Comparison of ENCODE assay signal across 11 cellular contexts in the genomic region with DNA sequence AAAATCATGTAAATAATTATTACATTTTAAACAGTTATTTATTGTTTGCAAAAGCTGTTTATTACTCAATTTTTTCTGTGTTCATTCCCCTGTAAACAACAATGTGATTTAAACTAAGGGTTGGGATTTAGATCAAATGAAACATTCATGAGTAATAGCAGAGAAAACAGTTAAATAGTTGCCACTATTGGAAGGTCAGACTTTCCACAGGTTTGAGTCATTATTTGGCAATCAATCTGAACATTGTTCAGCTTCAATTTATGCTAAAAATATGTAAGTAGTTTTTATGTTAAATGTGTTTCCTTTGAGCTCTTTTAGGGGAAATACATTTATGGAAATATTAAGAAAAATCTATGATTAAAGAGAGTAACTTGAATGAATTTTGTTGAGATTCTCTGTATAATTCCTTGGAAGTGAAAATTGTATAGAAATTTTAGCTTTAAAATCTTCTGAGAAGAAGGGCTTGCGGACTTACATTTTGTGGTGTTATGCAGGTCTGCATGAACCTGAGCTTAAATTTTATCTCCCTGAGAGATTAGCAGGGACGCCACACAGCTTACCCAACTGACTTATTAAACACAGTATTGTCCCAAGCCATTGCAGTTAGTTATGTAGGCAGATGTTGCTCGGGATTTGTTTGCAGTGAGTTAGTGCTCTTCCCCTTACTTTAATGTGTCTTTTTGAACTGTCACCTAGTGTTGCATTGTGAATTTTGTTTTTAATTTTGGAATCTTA.
DNase-seq lines count a peak whose midpoint lies in the region; ATAC-seq and TF ChIP-seq lines count a peak whose summit lies in the region.
"Had no signal": no experiment of that assay in that cellular context is flagged by ENCODE, and none has a peak within 500 bp of the region (broad histone marks: within the 10 kb centered on the region; RNA-seq: fewer than 3 reads in every experiment).

No MANE protein-coding gene starts in this region.

- no peak overlapping the region for H3K4me3 Mint-ChIP-seq in CD4-positive, CD25-positive, alpha-beta regulatory T cell
- no peak overlapping the region for H3K4me3 Mint-ChIP-seq in CD4-positive, alpha-beta memory T cell
- H3K4me3 Mint-ChIP-seq: activated CD8-positive, alpha-beta memory T cell treated with anti-CD3 and anti-CD28 coated beads, Interleukin-2, amount 10 ng/mL, durations not matched to agents 7 days and 5 days; nephron had no signal

- no peaks in the 10 kb centered on the region for H3K9me2 ChIP-seq in Karpas-422 (replicated peaks; ENCODE audit: insufficient read depth, low read length)

- no peak overlapping the region for H3K4me2 ChIP-seq in Karpas-422 (ENCODE audit: low read depth, low read length, poor library complexity, severe bottlenecking)

- intact Hi-C loops in CD4-positive, alpha-beta memory T cell (cut with micrococcal nuclease): loop anchor here (10.0 kb wide), 1 partner anchor 341 kb away; no protein-coding TSS in a partner anchor

- no peak for TF ChIP-seq CTCF in brain microvascular endothelial cell (IDR thresholded peaks at IDR 0.05; ENCODE audit: low read depth, low read length, missing control alignments)

- H3K36me3 Mint-ChIP-seq in CD4-positive, CD25-positive, alpha-beta regulatory T cell: peaks cover 7% of the 10 kb centered on the region
- peaks cover 3 to 28% of the 10 kb centered on the region in 2 donors for H3K36me3 Mint-ChIP-seq in CD4-positive, alpha-beta memory T cell

- CTCF ChIA-PET in CD4-positive, alpha-beta memory T cell (lab: Charles Lee; ENCODE audit: partially characterized antibody): interaction anchor here (0.9 to 6.4 kb wide), 8 partner anchors 11 to 1018 kb away, joined by 3 to 82 read pairs (median 4); no protein-coding TSS in a partner anchor

- H3K4me1 ChIP-seq in CD4-positive, CD25-positive, alpha-beta regulatory T cell (ENCODE audit: control insufficient read depth, insufficient read depth, low read length, poor library complexity, severe bottlenecking): peaks cover 15% of the 10 kb centered on the region
- H3K4me1 ChIP-seq in Karpas-422 (ENCODE audit: low read length): peaks cover 70% of the 10 kb centered on the region
- H3K4me1 ChIP-seq in CD4-positive, alpha-beta memory T cell (ENCODE audit: insufficient read depth, low read length): peaks cover 26% of the 10 kb centered on the region

- H3K4me3 ChIP-seq in CD4-positive, CD25-positive, alpha-beta regulatory T cell (ENCODE audit: low read depth, low read length): no peak overlapping the region
- H3K4me3 ChIP-seq in Karpas-422 (ENCODE audit: low read length) (no peak overlapping the region), brain microvascular endothelial cell (ENCODE audit: low read depth, low read length) (no peak overlapping the region)
- H3K4me3 ChIP-seq in CD4-positive, alpha-beta memory T cell (ENCODE audit: low read length in 2 of 2): no peak overlapping the region

- H2AFZ ChIP-seq in Karpas-422 (ENCODE audit: low read length): no peak overlapping the region

- H3K27ac Mint-ChIP-seq in CD4-positive, CD25-positive, alpha-beta regulatory T cell: peak overlapping the region in 1 of 3 donors; percentile 31
- H3K27ac Mint-ChIP-seq in CD4-positive, alpha-beta memory T cell: peak overlapping the region in 1 of 7 donors; percentile 10
- H3K27ac Mint-ChIP-seq: activated CD8-positive, alpha-beta memory T cell treated with anti-CD3 and anti-CD28 coated beads, Interleukin-2, amount 10 ng/mL, durations not matched to agents 7 days and 5 days had no signal

- H3K27me3 ChIP-seq in CD4-positive, CD25-positive, alpha-beta regulatory T cell (ENCODE audit: control insufficient read depth, insufficient read depth, low read length): no peaks in the 10 kb centered on the region
- H3K27me3 ChIP-seq in Karpas-422 (ENCODE audit: low read length): no peaks in the 10 kb centered on the region
- H3K27me3 ChIP-seq in brain microvascular endothelial cell (replicated peaks): no peaks in the 10 kb centered on the region
- H3K27me3 ChIP-seq in CD4-positive, alpha-beta memory T cell (ENCODE audit: insufficient read depth, low read length): no peaks in the 10 kb centered on the region

- H3K4me1 Mint-ChIP-seq in CD4-positive, CD25-positive, alpha-beta regulatory T cell: peaks cover 33 to 48% (median 41%) of the 10 kb centered on the region in 4 donors
- H3K4me1 Mint-ChIP-seq in CD4-positive, alpha-beta memory T cell: peaks cover 27 to 44% (median 39%) of the 10 kb centered on the region in 4 donors

- H3K27me3 Mint-ChIP-seq in CD4-positive, CD25-positive, alpha-beta regulatory T cell: no peaks in the 10 kb centered on the region
- H3K27me3 Mint-ChIP-seq in CD4-positive, alpha-beta memory T cell: no peaks in the 10 kb centered on the region
- H3K27me3 Mint-ChIP-seq: activated CD8-positive, alpha-beta memory T cell treated with anti-CD3 and anti-CD28 coated beads, Interleukin-2, amount 10 ng/mL, durations not matched to agents 7 days and 5 days had no signal

- H3K9me3 Mint-ChIP-seq in CD4-positive, CD25-positive, alpha-beta regulatory T cell: no peaks in the 10 kb centered on the region
- H3K9me3 Mint-ChIP-seq in CD4-positive, alpha-beta memory T cell: no peaks in the 10 kb centered on the region
- H3K9me3 Mint-ChIP-seq: nephron had no signal

- in situ Hi-C loops in brain microvascular endothelial cell (cut with HindIII; ENCODE audit: low pct_ligation_motif_present, low sequenced_read_pairs): no loop called here

- H4K20me1 ChIP-seq in Karpas-422 (ENCODE audit: insufficient read depth, low read depth, low read length): no peaks in the 10 kb centered on the region

- H3K79me2 ChIP-seq in Karpas-422 (ENCODE audit: low read length): peaks cover 58% of the 10 kb centered on the region

- H3K9me3 ChIP-seq in CD4-positive, CD25-positive, alpha-beta regulatory T cell (ENCODE audit: control insufficient read depth in 2 of 2, low read length in 2 of 2): no peaks in the 10 kb centered on the region
- H3K9me3 ChIP-seq in Karpas-422 (ENCODE audit: low read length): no peaks in the 10 kb centered on the region
- H3K9me3 ChIP-seq in CD4-positive, alpha-beta memory T cell (ENCODE audit: control insufficient read depth in 1 of 2, low read length in 2 of 2): no peaks in the 10 kb centered on the region

- no peak for ATAC-seq in CD4-positive, CD25-positive, alpha-beta regulatory T cell (ENCODE audit: low read depth in 2 of 2)
- ATAC-seq in GM21825 (IDR thresholded peaks at IDR 0.05; ENCODE audit: unreplicated experiment): no peak
- ATAC-seq: activated CD8-positive, alpha-beta memory T cell treated with anti-CD3 and anti-CD28 coated beads, Interleukin-2, amount 10 ng/mL, durations not matched to agents 7 days and 5 days had no signal

- peak overlapping the region; percentile 25 for H3K27ac ChIP-seq in CD4-positive, CD25-positive, alpha-beta regulatory T cell (ENCODE audit: insufficient read depth, low read length, poor library complexity, severe bottlenecking)
- H3K27ac ChIP-seq in Karpas-422 (ENCODE audit: low read length): peak overlapping the region; percentile 58; the same call in 1 of the 2 replicates
- peak overlapping the region; percentile 40 for H3K27ac ChIP-seq in brain microvascular endothelial cell
- H3K27ac ChIP-seq in CD4-positive, alpha-beta memory T cell (ENCODE audit: low read depth, low read length): no peak overlapping the region

- DNase-seq in CD4-positive, CD25-positive, alpha-beta regulatory T cell: no peak
- DNase-seq in Karpas-422 (no peak), brain microvascular endothelial cell (peak; percentile 32), lung microvascular endothelial cell (ENCODE audit: low read depth in 2 of 2) (peak; percentile 76 to 86), SIG-M5 treated with dmso at 0.1 percent for 504 hours (lab: John Stamatoyannopoulos, UW; ENCODE audit: unreplicated experiment) (no peak), middle frontal gyrus (ENCODE audit: extremely low spot score, low spot score) (no peak)
- DNase-seq in CD4-positive, alpha-beta memory T cell: no peak
- DNase-seq: activated CD8-positive, alpha-beta memory T cell treated with anti-CD3 and anti-CD28 coated beads, Interleukin-2, amount 10 ng/mL, durations not matched to agents 7 days and 5 days; COR-L47 had no signal

- no peak overlapping the region for H3K9ac ChIP-seq in Karpas-422 (ENCODE audit: low read length)

- POLR2A ChIA-PET in CD4-positive, alpha-beta memory T cell (lab: Charles Lee; ENCODE audit: partially characterized antibody): interaction anchor here (5.7 kb wide), 1 partner anchor 145 kb away, joined by 24 read pairs; a partner anchor contains a TSS

- peaks cover 27% of the 10 kb centered on the region for H3K36me3 ChIP-seq in CD4-positive, CD25-positive, alpha-beta regulatory T cell (ENCODE audit: control insufficient read depth, insufficient read depth, low read length)
- H3K36me3 ChIP-seq in Karpas-422 (ENCODE audit: insufficient read depth, low read length) (peaks cover 31% of the 10 kb centered on the region; the same call in 1 of the 2 replicates), brain microvascular endothelial cell (replicated peaks) (no peaks in the 10 kb centered on the region)
- peaks cover 4% of the 10 kb centered on the region for H3K36me3 ChIP-seq in CD4-positive, alpha-beta memory T cell (ENCODE audit: insufficient read depth, low read length)

Comparison
In these comparisons a context has a peak if more than half of its experiments do, and no peak if none do; other contexts are left out.
1. DNase-seq: peak in brain microvascular endothelial cell (single experiment) and lung microvascular endothelial cell (2 of 2); none in CD4-positive, CD25-positive, alpha-beta regulatory T cell (0 of 3), Karpas-422 (single experiment), SIG-M5 treated with dmso at 0.1 percent for 504 hours (single experiment), CD4-positive, alpha-beta memory T cell (0 of 5) and middle frontal gyrus (single experiment).